16 cellular contexts compared by ENCODE assay signal in genomic region chr2:42236911-42237310, GRCh38.
"Had no signal": no experiment of that assay in that cellular context is flagged by ENCODE, and none has a peak within 500 bp of the region (broad histone marks: within the 10 kb centered on the region; RNA-seq: fewer than 3 reads in every experiment).

No MANE protein-coding gene starts in this region.

- DNase-seq: effector CD8-positive, alpha-beta T cell; islet precursor cell; mammary epithelial cell; mucosa of descending colon; natural killer cell; posterior cingulate gyrus; sigmoid colon; stimulated activated CD4-positive, alpha-beta T cell treated with anti-CD3 and anti-CD28 coated beads, Interleukin-2, amount 100 ng/mL, for 24 hours; stimulated activated CD4-positive, alpha-beta T cell treated with anti-CD3 and anti-CD28 coated beads, Interleukin-4, amount 100 ng/mL, for 4 hours; stimulated activated naive CD4-positive, alpha-beta T cell treated with Interleukin-2 at 50 U/mL for 16 hours; trophoblast cell had no signal

- H3K27ac Mint-ChIP-seq: natural killer cell had no signal

- H3K36me3 Mint-ChIP-seq: natural killer cell had no signal

- H3K27me3 ChIP-seq: sigmoid colon had no signal

- H3K27ac ChIP-seq: coronary artery, sigmoid colon, skin epidermis had no signal

- H3K9me3 Mint-ChIP-seq: natural killer cell, neural crest cell had no signal

- H3K4me3 Mint-ChIP-seq: natural killer cell, neural crest cell had no signal

- ATAC-seq: esophagus mucosa, left lobe of liver, mucosa of descending colon, natural killer cell had no signal

- H3K4me3 ChIP-seq: coronary artery, mucosa of descending colon, sigmoid colon, skin epidermis had no signal
